Comparison of ENCODE assay signal across 25 cellular contexts in genomic region chr7:154646126-154647013, GRCh38.
"Had no signal": no experiment of that assay in that cellular context is flagged by ENCODE, and none has a peak within 500 bp of the region (broad histone marks: within the 10 kb centered on the region; RNA-seq: fewer than 3 reads in every experiment).

No MANE protein-coding gene starts in this region.

- ATAC-seq: activated T-helper 17 cell treated with anti-CD3 and anti-CD28 coated beads, Interleukin-2, amount 50 U/mL, for 72 hours; body of pancreas; T-helper 17 cell had no signal

- H3K9me3 ChIP-seq: body of pancreas had no signal

- H3K4me3 ChIP-seq: body of pancreas had no signal

- DNase-seq: activated B cell treated with CpG ODN at 0.5 μM for 24 hours; activated CD4-positive, alpha-beta memory T cell treated with anti-CD3 and anti-CD28 coated beads, Interleukin-2, amount 10 ng/mL, durations not matched to agents 7 days and 5 days; activated CD4-positive, alpha-beta T cell treated with anti-CD3 and anti-CD28 coated beads, Interleukin-2, amount 50 U/mL, for 1 hour; activated gamma-delta T cell; activated naive CD4-positive, alpha-beta T cell treated with anti-CD3 and anti-CD28 coated beads for 36 hours; activated T-cell treated with anti-CD3 and anti-CD28 coated beads for 4 hours; activated T-cell treated with anti-CD3 and anti-CD28 coated beads, Interleukin-2, amount 50 U/mL, for 48 hours; amygdala; body of pancreas; central memory CD4-positive, alpha-beta T cell; Kasumi-1; KBM-7; MV-4-11; NCI-H1092 treated with DMSO at 0.1 percent for 48 hours; NCI-H1417 treated with DMSO at 0.1 percent for 48 hours; NCI-H1694; NCI-H2029; NCI-H345; NCI-H510A; NCI-H526 treated with DMSO at 0.1 percent for 48 hours; NCI-H82; SIG-M5; T-helper 17 cell; T1000 had no signal

- H3K27me3 ChIP-seq: body of pancreas had no signal
